In genomic region chr10:117004627-117005453, GRCh38 we compare ENCODE assay signal across 8 cellular contexts. TPM values are rescaled to one million over a fixed set of nuclear protein-coding genes. Genes with fewer than 3 reads are reported as not detected.
A peak's percentile ranks its signal among the peaks of the same experiment; 100 is the strongest.
DNase-seq lines count a peak whose midpoint lies in the region; ATAC-seq and TF ChIP-seq lines count a peak whose summit lies in the region.

TSS of gene SHTN1 (minus strand) at chr10:117005187. CDS start at chr10:117005079, 108 bp downstream.

- H3K4me3 ChIP-seq in Caco-2 (ENCODE audit: low read depth, low read length) (peak within 1 kb of the TSS; percentile 69), IMR-90 (ENCODE audit: insufficient read depth, low read depth, low read length) (peak within 1 kb of the TSS; percentile 75), PC-9 (peak within 1 kb of the TSS; percentile 84), right atrium auricular region (peak within 1 kb of the TSS; percentile 69 to 80)

- no peak within 1 kb of the TSS for H2BK20ac ChIP-seq in IMR-90 (ENCODE audit: low read depth, low read length)

- no peak within 1 kb of the TSS for H3K14ac ChIP-seq in IMR-90 (replicated peaks; ENCODE audit: low read depth, low read length)

- no TSS peak for BruUV-seq in Caco-2 (replicated peaks; lab: Mats Ljungman, UMichigan)
- BruUV-seq in IMR-90 (replicated peaks; lab: Mats Ljungman, UMichigan), result TSS peak; percentile 25
- TSS peak; percentile 48 for BruUV-seq in PC-9 (replicated peaks; lab: Mats Ljungman, UMichigan)

- H3K9me3 ChIP-seq in Caco-2 (no peaks in the 10 kb centered on the region), IMR-90 (ENCODE audit: control insufficient read depth, insufficient read depth, low read length) (no peaks in the 10 kb centered on the region), PC-9 (ENCODE audit: insufficient read depth, low read depth) (peaks cover 9% of the 10 kb centered on the region; the same call in 1 of the 2 replicates), right atrium auricular region (no peaks in the 10 kb centered on the region)

- H4K5ac ChIP-seq in IMR-90 (ENCODE audit: low read depth, low read length), result no peak within 1 kb of the TSS

- peak within 1 kb of the TSS; percentile 89 for H2AK9ac ChIP-seq in IMR-90 (replicated peaks; ENCODE audit: low read depth, low read length, poor library complexity)

- H4K91ac ChIP-seq in IMR-90 (ENCODE audit: insufficient read depth, low read depth, low read length), result peak within 1 kb of the TSS; percentile 63

- H3K9me2 ChIP-seq in PC-9 (ENCODE audit: insufficient read depth), result no peaks in the 10 kb centered on the region

- H3K4me1 Mint-ChIP-seq in Caco-2 (ENCODE audit: low read depth, unreplicated experiment), result peaks cover 13% of the 10 kb centered on the region

- H3K18ac ChIP-seq in IMR-90 (ENCODE audit: low read depth, low read length), result no peak within 1 kb of the TSS; the same call in 1 of the 2 replicates

- peaks cover 40% of the 10 kb centered on the region for H3K79me2 ChIP-seq in PC-9 (ENCODE audit: low read depth)

- dilution Hi-C loops in IMR-90 (cut with HindIII; ENCODE audit: low sequenced_read_pairs, unreplicated experiment), result no loop called here

- 4% methylated on average over 19 of the region's 80 CpGs; no CpG with 5 or more reads in 1 of the 2 experiments for WGBS in IMR-90 (ENCODE audit: extremely low coverage in 2 of 2, insufficient read length in 1 of 2), 2 experiments

- H2BK15ac ChIP-seq in IMR-90 (ENCODE audit: low read depth, low read length), result no peak within 1 kb of the TSS

- H3K27ac ChIP-seq in IMR-90 (ENCODE audit: insufficient read depth, low read length) (no peak within 1 kb of the TSS; the same call in 1 of the 2 replicates), PC-9 (peak within 1 kb of the TSS; percentile 84), right atrium auricular region (peak within 1 kb of the TSS; percentile 82 to 83)

- H3K4me1 ChIP-seq in Caco-2, result peaks cover 17% of the 10 kb centered on the region
- H3K4me1 ChIP-seq in IMR-90 (ENCODE audit: control insufficient read depth, insufficient read depth, low read length), result no peaks in the 10 kb centered on the region; the same call in 1 of the 2 replicates
- peaks cover 36% of the 10 kb centered on the region for H3K4me1 ChIP-seq in PC-9 (replicated peaks; ENCODE audit: insufficient read depth)
- H3K4me1 ChIP-seq in right atrium auricular region, result peaks cover 0 to 7% of the 10 kb centered on the region in 2 donors

- peak within 1 kb of the TSS; percentile 50 for H3K9ac ChIP-seq in IMR-90 (ENCODE audit: low read depth, low read length)

- no peak within 1 kb of the TSS for H3K56ac ChIP-seq in IMR-90 (ENCODE audit: extremely low read depth, insufficient read depth, low read length)

- in situ Hi-C loops in IMR-90 (cut with MboI; ENCODE audit: low sequenced_read_pairs), result no loop called here

- H3K9me1 ChIP-seq in IMR-90 (ENCODE audit: insufficient read depth, low read length), result no peaks in the 10 kb centered on the region

- DNase-seq in Caco-2 (peak; percentile 94 to 95), IMR-90 (peak; percentile 50), PC-9 (peak; percentile 70 to 84), anterior cingulate cortex (lab: John Stamatoyannopoulos, UW) (peak in 56 of 58 donors; percentile 30 to 84 (median 70)), right atrium auricular region (ENCODE audit: low spot score) (peak; percentile 68), posterior cingulate gyrus (peak; percentile 64 to 96 (median 79))

- no peaks in the 10 kb centered on the region for H3K27me3 ChIP-seq in Caco-2 (replicated peaks; ENCODE audit: control insufficient read depth, insufficient read depth, low read length)
- H3K27me3 ChIP-seq in IMR-90 (ENCODE audit: control insufficient read depth, insufficient read depth, low read length), result no peaks in the 10 kb centered on the region
- no peaks in the 10 kb centered on the region for H3K27me3 ChIP-seq in PC-9 (ENCODE audit: insufficient read depth, low read depth)
- no peaks in the 10 kb centered on the region for H3K27me3 ChIP-seq in right atrium auricular region

- no peaks in the 10 kb centered on the region for H3K27me3 Mint-ChIP-seq in Caco-2 (ENCODE audit: insufficient read depth, unreplicated experiment)

- no peaks in the 10 kb centered on the region for H3K36me3 ChIP-seq in Caco-2 (ENCODE audit: control insufficient read depth, insufficient read depth, low read length)
- no peaks in the 10 kb centered on the region for H3K36me3 ChIP-seq in IMR-90 (ENCODE audit: control insufficient read depth, insufficient read depth, low read length)
- no peaks in the 10 kb centered on the region for H3K36me3 ChIP-seq in PC-9 (ENCODE audit: low read depth)
- H3K36me3 ChIP-seq in right atrium auricular region, result no peaks in the 10 kb centered on the region

- H2AFZ ChIP-seq in IMR-90 (replicated peaks; ENCODE audit: low read length, poor library complexity) (peak within 1 kb of the TSS; percentile 96), PC-9 (peak within 1 kb of the TSS; percentile 92)

- H3K27ac Mint-ChIP-seq in Caco-2 (ENCODE audit: unreplicated experiment), result peak within 1 kb of the TSS; percentile 93

- peak within 1 kb of the TSS; percentile 64 for H2BK120ac ChIP-seq in IMR-90 (ENCODE audit: low read depth, low read length)

- POLR2A ChIA-PET in Caco-2 (lab: Charles Lee) (interaction anchor here (0.5 to 1.2 kb wide), 5 partner anchors 20 to 370 kb away, joined by 3 to 10 read pairs (median 4); no protein-coding TSS in a partner anchor), IMR-90 (lab: Charles Lee; ENCODE audit: unreplicated experiment) (no interaction called here), PC-9 (lab: Charles Lee; ENCODE audit: unreplicated experiment) (interaction anchor here (0.6 kb wide), 1 partner anchor 15 kb away, joined by 10 read pairs; no protein-coding TSS in a partner anchor)

- H3K36me3 Mint-ChIP-seq in Caco-2 (ENCODE audit: insufficient read depth, unreplicated experiment), result peaks cover 25% of the 10 kb centered on the region

- no peaks in the 10 kb centered on the region for H4K20me1 ChIP-seq in IMR-90 (ENCODE audit: insufficient read depth, low read length)
- H4K20me1 ChIP-seq in PC-9 (ENCODE audit: insufficient read depth), result no peaks in the 10 kb centered on the region

- peak within 1 kb of the TSS; percentile 54 to 67 for H4K8ac ChIP-seq in IMR-90 (ENCODE audit: low read depth in 2 of 2, low read length in 2 of 2)

- no peak within 1 kb of the TSS for H2AK5ac ChIP-seq in IMR-90 (ENCODE audit: low read depth, low read length)

- peak within 1 kb of the TSS; percentile 77 for H3K4me3 Mint-ChIP-seq in Caco-2 (ENCODE audit: unreplicated experiment)

- H2BK5ac ChIP-seq in IMR-90 (ENCODE audit: low read depth, low read length, poor library complexity, severe bottlenecking), result no peak within 1 kb of the TSS

- TF ChIP-seq POLR2A in IMR-90 (IDR thresholded peaks at IDR 0.05; ENCODE audit: low read depth, low read length), result no peak

- peak within 1 kb of the TSS; percentile 5; the same call in 1 of the 2 replicates for H3K23ac ChIP-seq in IMR-90 (ENCODE audit: low read depth, low read length)

- ATAC-seq in GM21390 (IDR thresholded peaks at IDR 0.05; ENCODE audit: unreplicated experiment), result peak; percentile 56
- ATAC-seq in IMR-90 (ENCODE audit: low read depth), result peak; percentile 72
- ATAC-seq in GM19328 (IDR thresholded peaks at IDR 0.05; ENCODE audit: unreplicated experiment), result no peak

- TF ChIP-seq CTCF in Caco-2 (IDR thresholded peaks at IDR 0.05; ENCODE audit: insufficient read depth in 1 of 2, low read depth in 1 of 2, low read length in 1 of 2, severe bottlenecking in 1 of 2, unreplicated experiment in 1 of 2) (no peak), IMR-90 (conservative IDR thresholded peaks at IDR 0.05; ENCODE audit: low read depth, low read length) (no peak), PC-9 (conservative IDR thresholded peaks at IDR 0.05) (no peak), right atrium auricular region (IDR thresholded peaks at IDR 0.05) (no peak)

- H3F3A ChIP-seq in PC-9 (ENCODE audit: insufficient read depth, low read depth), result peaks cover 9% of the 10 kb centered on the region

- peaks cover 2 to 3% of the 10 kb centered on the region in 2 experiments; a peak in 1 of 4 replicates for H3K79me1 ChIP-seq in IMR-90 (ENCODE audit: low read depth in 1 of 2, low read length in 2 of 2)

- H3K9me3 Mint-ChIP-seq in Caco-2 (ENCODE audit: unreplicated experiment), result no peaks in the 10 kb centered on the region

- no peak for TF ChIP-seq RAD21 in IMR-90 (IDR thresholded peaks at IDR 0.05; ENCODE audit: low read length)

- CTCF ChIA-PET in Caco-2 (lab: Charles Lee) (interaction anchor here (0.7 to 1.5 kb wide), 5 partner anchors 9 to 170 kb away, joined by 3 to 7 read pairs (median 4); no protein-coding TSS in a partner anchor), IMR-90 (lab: Yijun Ruan, JAX) (interaction anchor here (0.9 kb wide), 2 partner anchors 13 to 43 kb away, joined by 3 read pairs; no protein-coding TSS in a partner anchor), PC-9 (lab: Charles Lee) (interaction anchor here (0.7 kb wide), 1 partner anchor 56 kb away, joined by 3 read pairs; no protein-coding TSS in a partner anchor)

- peak within 1 kb of the TSS; percentile 64 for H3K4ac ChIP-seq in IMR-90 (ENCODE audit: low read depth, low read length)

- intact Hi-C loops in Caco-2 (cut with micrococcal nuclease; ENCODE audit: unreplicated experiment) (loop anchor here (1.0 to 10.0 kb wide), 4 partner anchors 21 to 160 kb away; partner anchors contain the start of gene ENO4), IMR-90 (cut with micrococcal nuclease) (loop anchor here (5.0 to 10.0 kb wide), 2 partner anchors 158 to 160 kb away; partner anchors contain the start of gene ENO4), PC-9 (cut with micrococcal nuclease; ENCODE audit: unreplicated experiment) (loop anchor here (5.0 to 10.0 kb wide), 3 partner anchors 58 to 200 kb away; no protein-coding TSS in a partner anchor), posterior cingulate gyrus (cut with DNase I) (loop anchor here (5.0 to 10.0 kb wide), 2 partner anchors 60 to 162 kb away; no protein-coding TSS in a partner anchor)

- H3K4me2 ChIP-seq in IMR-90 (ENCODE audit: low read depth, low read length), result peak within 1 kb of the TSS; percentile 88
- H3K4me2 ChIP-seq in PC-9, result peak within 1 kb of the TSS; percentile 79

TF ChIP-seq in IMR-90, 13 proteins besides CTCF, POLR2A, EP300 and RAD21 (continues in another document):
- TF ChIP-seq CEBPB (IDR thresholded peaks at IDR 0.05; ENCODE audit: low read depth, low read length) (no peak), BHLHE40 (IDR thresholded peaks at IDR 0.05; ENCODE audit: low read depth, low read length) (peak; percentile 41; the same call in 1 of the 2 replicates), CHD1 (IDR thresholded peaks at IDR 0.05; ENCODE audit: low read depth, low read length) (no peak)

RNA-seq across cellular contexts. Expression of gene SHTN1, which starts in this region (rescaled TPM):
- total RNA-seq in Caco-2 (2022) (80.8 and 86.9 TPM in 2 replicates), IMR-90 (2012; rRNA removed) (0.54 and 1.4 TPM in 2 replicates), PC-9 (2021) (24.5 and 33.6 TPM in 2 replicates), right atrium auricular region (1 to 10 TPM; 3.2 to 4.8 TPM)
- 1.9 and 2.3 TPM in 2 replicates for polyA plus RNA-seq in IMR-90 (2012; rRNA removed)
- polyA plus RNA-seq in IMR-90 (2012; cell fraction: cytosol; rRNA removed), result 0.23 and 0.28 TPM in 2 replicates
- 1.1 and 15.5 TPM in 2 replicates for polyA plus RNA-seq in IMR-90 (2012; cell fraction: nucleus; rRNA removed; ENCODE audit: low replicate concordance)
